In genomic region chr4:88448366-88448765, GRCh38 we compare ENCODE assay signal across 2 cellular contexts. TPM values are rescaled to one million over a fixed set of nuclear protein-coding genes. Genes with fewer than 3 reads are reported as not detected.
"Had no signal": no experiment of that assay in that cellular context is flagged by ENCODE, and none has a peak within 500 bp of the region (broad histone marks: within the 10 kb centered on the region; RNA-seq: fewer than 3 reads in every experiment).

No MANE protein-coding gene starts in this region.

RNA-seq across cellular contexts. Expression of gene HERC5, which starts 8.6 kb away (rescaled TPM):
- polyA plus RNA-seq: IMR-90, K562 had no signal
